Comparison of ENCODE assay signal across 8 cellular contexts in the genomic region with DNA sequence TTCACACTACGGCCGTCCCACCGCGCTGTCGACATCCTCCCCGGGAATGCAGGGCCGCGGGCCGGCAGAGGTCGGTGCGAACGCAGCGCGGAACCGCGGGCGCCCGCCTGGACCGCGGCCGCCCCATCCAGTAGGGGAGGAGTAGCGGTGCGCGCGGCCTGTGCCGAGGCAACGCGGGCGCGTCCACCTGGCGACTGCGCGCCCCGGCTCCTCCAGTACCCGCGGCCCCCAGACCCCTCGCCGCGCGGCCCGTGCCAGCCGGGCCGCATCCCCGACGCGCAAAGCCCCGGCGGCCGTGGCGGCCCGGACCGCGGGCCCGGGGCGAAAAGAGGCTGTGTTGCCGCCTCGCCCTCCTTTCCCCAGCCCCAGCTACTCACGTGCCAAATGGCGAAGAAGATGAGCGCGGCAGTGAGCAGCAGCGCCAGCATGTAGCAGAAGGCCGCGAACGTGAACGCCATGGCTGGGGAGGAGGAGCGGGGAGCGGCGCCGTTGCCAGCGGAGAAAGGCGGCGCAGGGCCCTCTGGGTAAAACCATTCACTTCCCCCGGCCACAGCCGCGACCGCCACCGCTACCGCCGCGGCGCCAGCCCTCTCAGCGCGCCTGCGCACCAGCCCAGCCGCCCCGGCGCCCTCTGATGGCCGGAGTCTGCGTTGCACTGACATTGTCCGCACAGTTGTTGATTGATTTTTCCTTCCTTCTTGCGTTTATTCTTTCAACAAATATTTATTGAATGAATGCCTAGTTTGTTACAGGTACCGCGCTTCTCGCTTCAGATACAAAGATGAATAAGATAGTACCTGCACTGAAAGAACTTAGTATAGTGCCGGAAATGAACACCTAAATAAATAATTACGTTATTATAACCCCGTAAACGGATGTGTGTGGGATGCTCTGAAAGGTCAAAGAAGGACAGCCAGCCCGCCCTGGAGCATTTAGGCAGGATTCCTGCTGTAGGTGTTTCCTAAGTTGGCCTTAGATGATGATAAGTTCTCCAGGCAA. TPM values are rescaled to one million over a fixed set of nuclear protein-coding genes. Genes with fewer than 3 reads are reported as not detected.
DNase-seq lines count a peak whose midpoint lies in the region; ATAC-seq and TF ChIP-seq lines count a peak whose summit lies in the region.

A gene (minus strand): TSS at position 505 of the 999 bp plus-strand sequence. CDS start 47 bp downstream, at position 458.

- peaks cover 61% of the 10 kb centered on the region for H3K4me1 Mint-ChIP-seq in HFFc6 (ENCODE audit: low read depth)
- H3K4me1 Mint-ChIP-seq in activated naive CD4-positive, alpha-beta T cell treated with anti-CD3 and anti-CD28 coated beads, Interleukin-2, amount 10 ng/mL, durations not matched to agents 7 days and 5 days: peaks cover 43% of the 10 kb centered on the region

- H3K9me3 Mint-ChIP-seq in HFFc6: 0 out of 2 replicates have a peak, but pooled peaks cover 5% of the 10 kb centered on the region
- H3K9me3 Mint-ChIP-seq in activated naive CD4-positive, alpha-beta T cell treated with anti-CD3 and anti-CD28 coated beads, Interleukin-2, amount 10 ng/mL, durations not matched to agents 7 days and 5 days: no peaks in the 10 kb centered on the region

- H3K4me1 ChIP-seq in testis: peaks cover 25% of the 10 kb centered on the region

- no peak for TF ChIP-seq POLR2A in testis (IDR thresholded peaks at IDR 0.05)

- peak within 1 kb of the TSS; percentile 99 for H3K4me3 Mint-ChIP-seq in HFFc6
- H3K4me3 Mint-ChIP-seq in activated naive CD4-positive, alpha-beta T cell treated with anti-CD3 and anti-CD28 coated beads, Interleukin-2, amount 10 ng/mL, durations not matched to agents 7 days and 5 days: peak within 1 kb of the TSS; percentile 91

- intact Hi-C loops in testis (cut with DNase I; ENCODE audit: low total_unique reads): no loop called here

- H3K4me3 ChIP-seq in GM08714 (ENCODE audit: low read length) (peak within 1 kb of the TSS; percentile 95), testis (peak within 1 kb of the TSS; percentile 72 to 81)

- CTCF ChIA-PET in activated naive CD4-positive, alpha-beta T cell treated with anti-CD3 and anti-CD28 coated beads, Interleukin-2, amount 10 ng/mL, durations not matched to agents 7 days and 5 days (lab: Charles Lee): interaction anchor here (1.0 kb wide), 1 partner anchor 250 kb away, joined by 3 read pairs; no protein-coding TSS in a partner anchor

- DNase-seq in HFFc6 (peak; percentile 88), NAMALWA (ENCODE audit: low spot score) (peak; percentile 82), SK-N-DZ (ENCODE audit: low spot score) (peak; percentile 86), globus pallidus (ENCODE audit: low spot score) (peak; percentile 91), omental fat pad (ENCODE audit: low spot score) (peak; percentile 80), testis (peak; percentile 93)
- peak; percentile 93 for DNase-seq in activated naive CD4-positive, alpha-beta T cell treated with anti-CD3 and anti-CD28 coated beads, Interleukin-2, amount 10 ng/mL, durations not matched to agents 7 days and 5 days

- no peaks in the 10 kb centered on the region for H3K27me3 ChIP-seq in testis

- H3K27me3 Mint-ChIP-seq in HFFc6 (ENCODE audit: insufficient read depth): peaks cover 2% of the 10 kb centered on the region; the same call in 1 of the 2 replicates
- peaks cover 17% of the 10 kb centered on the region for H3K27me3 Mint-ChIP-seq in activated naive CD4-positive, alpha-beta T cell treated with anti-CD3 and anti-CD28 coated beads, Interleukin-2, amount 10 ng/mL, durations not matched to agents 7 days and 5 days

- H3K36me3 ChIP-seq in testis (ENCODE audit: low read depth, missing control alignments): no peaks in the 10 kb centered on the region

- H3K27ac Mint-ChIP-seq in HFFc6: peak within 1 kb of the TSS; percentile 93
- H3K27ac Mint-ChIP-seq in activated naive CD4-positive, alpha-beta T cell treated with anti-CD3 and anti-CD28 coated beads, Interleukin-2, amount 10 ng/mL, durations not matched to agents 7 days and 5 days: peak within 1 kb of the TSS; percentile 91

- WGBS in testis, 2 donors: 0 to 1% methylated on average over 41 to 99 of the region's 100 CpGs

- peak; percentile 94 for TF ChIP-seq CTCF in HFFc6 (IDR thresholded peaks at IDR 0.05)
- TF ChIP-seq CTCF in omental fat pad (IDR thresholded peaks at IDR 0.05): peak in 2 of 3 donors; percentile 62 to 64
- TF ChIP-seq CTCF in testis (IDR thresholded peaks at IDR 0.05): peak; percentile 91 to 98 (median 96)

- no peaks in the 10 kb centered on the region for H3K9me3 ChIP-seq in testis

- H3K36me3 Mint-ChIP-seq in HFFc6 (ENCODE audit: low read depth): peaks cover 21% of the 10 kb centered on the region
- H3K36me3 Mint-ChIP-seq in activated naive CD4-positive, alpha-beta T cell treated with anti-CD3 and anti-CD28 coated beads, Interleukin-2, amount 10 ng/mL, durations not matched to agents 7 days and 5 days: peaks cover 16% of the 10 kb centered on the region

- ATAC-seq in omental fat pad (ENCODE audit: low FRiP score): peak; percentile 96

- peak within 1 kb of the TSS; percentile 73 to 96 for H3K27ac ChIP-seq in testis

RNA-seq across cellular contexts. Expression of the gene that starts here (rescaled TPM):
- total RNA-seq in HFFc6 (2021; fragmentation: NEBNext Ultra II Directional; extraction: Animal tissue kit (Norgen Biotek cat#: 25700)): 100 to 1,000 TPM; 158 to 212 (median 194) TPM
- 61.3 and 87.0 TPM in 2 replicates for polyA plus RNA-seq in SK-N-DZ (2014; cell fraction: cytosol; rRNA removed)
- polyA plus RNA-seq in SK-N-DZ (2014; cell fraction: nucleus; rRNA removed): 44.8 and 57.5 TPM in 2 replicates
- total RNA-seq in omental fat pad (100 to 1,000 TPM; 101 to 233 (median 212) TPM), testis (100 to 1,000 TPM in 1 of 2 donors, 10 to 100 TPM in 1; 44.2 to 157 TPM)
- 121 TPM for polyA plus RNA-seq in testis (ENCODE audit: insufficient read depth, low read depth, low replicate concordance)

Comparison
In these comparisons a context has a peak if more than half of its experiments do, and no peak if none do; other contexts are left out.
1. Peak in every context shown above with its lines: DNase-seq, ATAC-seq, H3K4me3 ChIP-seq and H3K27ac ChIP-seq.